Comparison of ENCODE assay signal across 17 cellular contexts in the genomic region with DNA sequence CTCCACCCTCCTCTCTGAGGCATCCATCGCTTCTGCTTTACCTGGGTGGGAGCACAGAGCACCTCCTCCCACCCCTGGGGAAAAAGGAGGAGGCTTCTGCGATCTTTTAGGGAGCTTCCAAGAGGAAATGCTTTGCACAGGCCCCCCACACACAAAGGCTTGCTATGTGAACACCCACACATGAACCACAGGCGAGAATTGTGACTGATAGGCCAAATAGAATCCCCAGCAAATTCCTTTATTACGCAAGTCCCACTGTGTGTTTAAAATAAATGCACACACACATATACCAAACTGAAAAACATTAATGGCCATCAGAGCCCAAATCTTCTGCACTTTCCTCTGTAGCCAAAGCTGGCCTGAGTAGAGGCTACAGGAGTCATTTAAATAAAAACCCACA. TPM values are rescaled to one million over a fixed set of nuclear protein-coding genes. Genes with fewer than 3 reads are reported as not detected.
A peak's percentile ranks its signal among the peaks of the same experiment; 100 is the strongest.
DNase-seq lines count a peak whose midpoint lies in the region; ATAC-seq and TF ChIP-seq lines count a peak whose summit lies in the region.
"Had no signal": no experiment of that assay in that cellular context is flagged by ENCODE, and none has a peak within 500 bp of the region (broad histone marks: within the 10 kb centered on the region; RNA-seq: fewer than 3 reads in every experiment).

No MANE protein-coding gene starts in this region.

- H3K4ac ChIP-seq in mesenchymal stem cell (ENCODE audit: low read depth in 1 of 2, low read length in 2 of 2): no peak overlapping the region

- intact Hi-C loops in Right ventricle myocardium inferior (cut with DNase I): no loop called here

- no peak overlapping the region for H3K9ac ChIP-seq in mesenchymal stem cell (ENCODE audit: low read length)
- H3K9ac ChIP-seq: BLaER1 had no signal

- H3K23ac ChIP-seq in mesenchymal stem cell (ENCODE audit: low read length in 2 of 2): no peak overlapping the region

- in situ Hi-C loops in brain microvascular endothelial cell (cut with HindIII; ENCODE audit: low pct_ligation_motif_present, low sequenced_read_pairs): no loop called here

- no peak overlapping the region for H2AFZ ChIP-seq in mesenchymal stem cell (ENCODE audit: low read depth, low read length)
- H2AFZ ChIP-seq: PC-9 had no signal

- H3K27me3 ChIP-seq in AG04450 (ENCODE audit: control insufficient read depth, insufficient read depth, low read length) (peaks cover 25% of the 10 kb centered on the region), brain microvascular endothelial cell (replicated peaks) (peaks cover 15% of the 10 kb centered on the region), mesenchymal stem cell (ENCODE audit: control insufficient read depth in 1 of 2, insufficient read depth in 1 of 2, low read length in 2 of 2) (peaks cover 37 to 90% of the 10 kb centered on the region in 2 experiments)
- H3K27me3 ChIP-seq: BLaER1 had no signal

- H3K4me3 ChIP-seq in AG04450 (ENCODE audit: low read depth, low read length) (no peak overlapping the region), HEK293 (ENCODE audit: low read depth, low read length) (no peak overlapping the region), brain microvascular endothelial cell (ENCODE audit: low read depth, low read length) (no peak overlapping the region), mesenchymal stem cell (ENCODE audit: insufficient read depth in 1 of 2, low read depth in 1 of 2, low read length in 2 of 2) (no peak overlapping the region)
- H3K4me3 ChIP-seq: BLaER1, PC-9 had no signal

- peak overlapping the region; percentile 36 for H2BK15ac ChIP-seq in mesenchymal stem cell (ENCODE audit: low read depth, poor library complexity, severe bottlenecking)

- no peak for TF ChIP-seq CTCF in AG04450 (IDR thresholded peaks at IDR 0.05; ENCODE audit: low read depth, low read length)
- TF ChIP-seq CTCF in HEK293 (tag by site-specific recombination; IDR thresholded peaks at IDR 0.05): no peak
- TF ChIP-seq CTCF in brain microvascular endothelial cell (IDR thresholded peaks at IDR 0.05; ENCODE audit: low read depth, low read length, missing control alignments): no peak

- H2AK5ac ChIP-seq in mesenchymal stem cell (ENCODE audit: low read length, severe bottlenecking): no peak overlapping the region

- ATAC-seq in Right ventricle myocardium inferior: no peak
- no peak for ATAC-seq in naive thymus-derived CD8-positive, alpha-beta T cell

- CTCF ChIA-PET in AG04450 (lab: Charles Lee) (no interaction called here), HEK293 (lab: Yijun Ruan, JAX) (no interaction called here)

- H3K9me3 ChIP-seq in AG04450 (ENCODE audit: control insufficient read depth, insufficient read depth, low read length): no peaks in the 10 kb centered on the region; the same call in 1 of the 2 replicates
- H3K9me3 ChIP-seq in HEK293 (ENCODE audit: control insufficient read depth, insufficient read depth, low read depth, low read length): no peaks in the 10 kb centered on the region
- H3K9me3 ChIP-seq in mesenchymal stem cell (ENCODE audit: control insufficient read depth, low read length): no peaks in the 10 kb centered on the region
- H3K9me3 ChIP-seq: BLaER1 had no signal

- 81% methylated on average over 4 of the region's 4 CpGs for WGBS in mesenchymal stem cell

- H3K27me3 Mint-ChIP-seq in naive thymus-derived CD8-positive, alpha-beta T cell: peaks cover 0 to 13% (median 3%) of the 10 kb centered on the region in 5 donors

- H3K4me2 ChIP-seq in mesenchymal stem cell (ENCODE audit: low read length, poor library complexity, severe bottlenecking): no peak overlapping the region
- H3K4me2 ChIP-seq: BLaER1, PC-9 had no signal

- no peak overlapping the region for H2BK12ac ChIP-seq in mesenchymal stem cell (ENCODE audit: low read length in 2 of 2)

- no peaks in the 10 kb centered on the region for H3K9me3 Mint-ChIP-seq in naive thymus-derived CD8-positive, alpha-beta T cell
- H3K9me3 Mint-ChIP-seq: CD8-positive, alpha-beta memory T cell had no signal

- DNase-seq in AG04450 (ENCODE audit: low read depth, low spot score): peak; percentile 20
- DNase-seq in brain microvascular endothelial cell: peak; percentile 7
- DNase-seq in mesenchymal stem cell: no peak
- DNase-seq in NCI-H1105 treated with DMSO at 0.1 percent for 48 hours (lab: John Stamatoyannopoulos, UW): no peak
- DNase-seq in kidney glomerular epithelial cell (lab: John Stamatoyannopoulos, UW): no peak
- DNase-seq in Right ventricle myocardium inferior (ENCODE audit: missing footprints): no peak
- DNase-seq in naive thymus-derived CD8-positive, alpha-beta T cell: no peak
- DNase-seq: CD8-positive, alpha-beta memory T cell; DMS79; H7; NCI-H1417 treated with DMSO at 0.1 percent for 48 hours; NCI-H1930; NCI-H345; PC-9 had no signal

- no peak overlapping the region for H4K8ac ChIP-seq in mesenchymal stem cell (ENCODE audit: low read length)

- no peaks in the 10 kb centered on the region for H3K36me3 ChIP-seq in HEK293 (ENCODE audit: control insufficient read depth in 2 of 2, insufficient read depth in 1 of 2, low read length in 2 of 2)
- no peaks in the 10 kb centered on the region for H3K36me3 ChIP-seq in brain microvascular endothelial cell (replicated peaks)
- no peaks in the 10 kb centered on the region for H3K36me3 ChIP-seq in mesenchymal stem cell (ENCODE audit: control insufficient read depth in 1 of 2, insufficient read depth in 2 of 2, low read depth in 1 of 2, low read length in 2 of 2)
- H3K36me3 ChIP-seq: BLaER1 had no signal

- POLR2A ChIA-PET in AG04450 (lab: Yijun Ruan, JAX) (no interaction called here), HEK293 (lab: Yijun Ruan, JAX) (no interaction called here)
- POLR2A ChIA-PET in naive thymus-derived CD8-positive, alpha-beta T cell (lab: Charles Lee): no interaction called here

- no peak overlapping the region for H3K4me3 Mint-ChIP-seq in naive thymus-derived CD8-positive, alpha-beta T cell
- H3K4me3 Mint-ChIP-seq: CD8-positive, alpha-beta memory T cell had no signal

- no peaks in the 10 kb centered on the region for H3K4me1 Mint-ChIP-seq in naive thymus-derived CD8-positive, alpha-beta T cell
- H3K4me1 Mint-ChIP-seq: CD8-positive, alpha-beta memory T cell had no signal

- no peaks in the 10 kb centered on the region for H3K79me1 ChIP-seq in mesenchymal stem cell (replicated peaks; ENCODE audit: low read length, poor library complexity, severe bottlenecking)

- H3K27ac Mint-ChIP-seq in naive thymus-derived CD8-positive, alpha-beta T cell: no peak overlapping the region
- H3K27ac Mint-ChIP-seq: CD8-positive, alpha-beta memory T cell had no signal

- H3K4me1 ChIP-seq in HEK293 (ENCODE audit: control insufficient read depth, insufficient read depth, low read length): no peaks in the 10 kb centered on the region
- H3K4me1 ChIP-seq in mesenchymal stem cell (ENCODE audit: control insufficient read depth, insufficient read depth, low read depth, low read length): no peaks in the 10 kb centered on the region

- no peak overlapping the region for H3K18ac ChIP-seq in mesenchymal stem cell (ENCODE audit: low read depth in 1 of 2, low read length in 2 of 2)

- no peak overlapping the region for H3K14ac ChIP-seq in mesenchymal stem cell (ENCODE audit: low read length in 2 of 2)

- no peak overlapping the region for H3K27ac ChIP-seq in AG04450 (ENCODE audit: low read depth, low read length)
- no peak overlapping the region for H3K27ac ChIP-seq in HEK293 (ENCODE audit: extremely low read depth, low read depth, low read length)
- no peak overlapping the region for H3K27ac ChIP-seq in brain microvascular endothelial cell
- H3K27ac ChIP-seq in mesenchymal stem cell (ENCODE audit: low read length, poor library complexity, severe bottlenecking): no peak overlapping the region
- H3K27ac ChIP-seq: BLaER1, PC-9, RWPE1 had no signal

- no peak overlapping the region for H2BK5ac ChIP-seq in mesenchymal stem cell (ENCODE audit: low read depth, low read length, poor library complexity, severe bottlenecking)

- no peaks in the 10 kb centered on the region for H3K36me3 Mint-ChIP-seq in naive thymus-derived CD8-positive, alpha-beta T cell
- H3K36me3 Mint-ChIP-seq: CD8-positive, alpha-beta memory T cell had no signal

- H4K91ac ChIP-seq in mesenchymal stem cell (ENCODE audit: low read length): no peak overlapping the region

- no peak overlapping the region for H2BK120ac ChIP-seq in mesenchymal stem cell (ENCODE audit: low read depth, low read length)

TF ChIP-seq in HEK293, 187 proteins besides CTCF, POLR2A, EP300 and RAD21:
- TF ChIP-seq ZSCAN18 (tag by site-specific recombination; IDR thresholded peaks at IDR 0.05): no peak
- TF ChIP-seq ZNF768 (tag by site-specific recombination; IDR thresholded peaks at IDR 0.05): no peak
- TF ChIP-seq ZFHX2 (tag by site-specific recombination; conservative IDR thresholded peaks at IDR 0.05): peak; percentile 40; the same call in 1 of the 2 replicates
- TF ChIP-seq EGR2 (tag by site-specific recombination; IDR thresholded peaks at IDR 0.05; ENCODE audit: low read depth): peak; percentile 18; the same call in 1 of the 2 replicates
- no peak for TF ChIP-seq ZBTB7A (tag by site-specific recombination; IDR thresholded peaks at IDR 0.05; ENCODE audit: low read depth)
- no peak for TF ChIP-seq ZBTB1 (tag by site-specific recombination; IDR thresholded peaks at IDR 0.05)

RNA-seq across cellular contexts. Expression of gene HSPH1, which starts 50.6 kb away (rescaled TPM):
- 55.4 and 88.6 TPM in 2 replicates for polyA plus RNA-seq in AG04450 (2011; rRNA removed)
- polyA minus RNA-seq in AG04450 (2011; rRNA and poly(A)+ RNA removed): 15.0 and 32.3 TPM in 2 replicates
- 75.0 TPM for polyA plus RNA-seq in mesenchymal stem cell (2013, experiment 1 of 2)
- polyA plus RNA-seq in mesenchymal stem cell (2013, experiment 2 of 2): 79.6 TPM
- 74.7 TPM for total RNA-seq in Right ventricle myocardium inferior
- 100 to 1,000 TPM in 1 of 2 experiments, 10 to 100 TPM in 1; 98.4 to 105 TPM for total RNA-seq in naive thymus-derived CD8-positive, alpha-beta T cell
- 10 to 100 TPM; 36.2 to 66.8 (median 52.5) TPM for polyA plus RNA-seq in naive thymus-derived CD8-positive, alpha-beta T cell

Comparison
In these comparisons a context has a peak if more than half of its experiments do, and no peak if none do; other contexts are left out.
1. DNase-seq: peak in AG04450 (single experiment) and brain microvascular endothelial cell (single experiment); none in mesenchymal stem cell (single experiment), NCI-H1105 treated with DMSO at 0.1 percent for 48 hours (single experiment), kidney glomerular epithelial cell (single experiment), Right ventricle myocardium inferior (single experiment) and naive thymus-derived CD8-positive, alpha-beta T cell (0 of 10).